ENCODE assay signal across 8 cellular contexts in the genomic region with DNA sequence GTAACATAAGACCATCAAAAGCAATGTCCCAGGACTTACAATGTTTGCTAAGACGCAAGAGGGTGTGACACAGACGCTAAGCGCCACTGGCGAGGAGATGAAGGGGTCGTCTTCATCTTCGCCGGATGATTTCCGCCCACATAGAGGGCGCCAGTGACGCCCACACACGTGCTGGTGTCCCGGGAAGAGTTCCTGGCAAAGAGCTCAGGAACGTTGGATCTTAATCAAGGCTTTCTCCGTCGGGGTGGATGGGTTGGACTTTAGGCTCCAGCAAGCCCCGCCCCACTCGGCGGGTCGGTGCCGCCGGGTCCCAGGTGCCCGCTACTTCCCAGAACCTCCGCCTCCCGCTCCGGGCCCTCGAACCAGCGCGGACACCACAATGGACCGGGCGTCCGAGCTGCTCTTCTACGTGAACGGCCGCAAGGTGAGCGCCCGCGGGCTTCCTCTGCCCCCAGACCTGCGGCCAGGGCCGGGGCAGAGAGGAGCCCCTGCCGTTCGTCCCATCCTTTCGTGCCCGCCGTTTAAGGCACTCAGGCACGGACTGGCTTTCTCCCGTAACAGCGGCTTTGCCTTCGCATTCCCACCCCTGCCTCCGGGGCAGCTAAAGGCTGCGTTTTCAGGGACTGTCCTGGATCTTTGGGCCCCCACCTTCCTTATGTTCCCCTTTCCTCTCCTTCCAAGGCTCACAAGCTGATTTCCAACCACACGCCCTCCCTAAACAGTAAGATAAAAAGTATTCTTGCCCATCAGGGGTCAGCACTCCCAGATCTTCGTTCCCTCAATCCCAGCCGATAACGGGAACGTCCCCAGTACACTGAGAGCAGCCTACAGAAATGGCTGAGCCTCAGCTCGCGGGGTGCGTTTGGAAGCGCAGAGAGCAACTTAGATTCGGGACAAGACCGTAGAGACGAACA. TPM values are rescaled to one million over a fixed set of nuclear protein-coding genes. Genes with fewer than 3 reads are reported as not detected.
DNase-seq lines count a peak whose midpoint lies in the region; ATAC-seq and TF ChIP-seq lines count a peak whose summit lies in the region.

A gene (plus strand): TSS at position 285 of the 914 bp plus-strand sequence. CDS start 95 bp downstream, at position 380.

- H3K36me3 Mint-ChIP-seq in T-helper 2 cell treated with Interferon-gamma antibody and Interleukin-4, amounts not matched to agents 5 μg/mL and 100 μg/mL, for 36 hours (ENCODE audit: low read depth): peaks cover 24% of the 10 kb centered on the region
- no peaks in the 10 kb centered on the region for H3K36me3 Mint-ChIP-seq in stimulated activated effector memory CD8-positive, alpha-beta T cell treated with anti-CD3 and anti-CD28 coated beads, Interleukin-12 subunit alpha, Interleukin-12 subunit beta, amount 100 ng/mL, for 72 hours

- peak within 1 kb of the TSS; percentile 68 to 73 for H3K4me3 ChIP-seq in duodenal mucosa (ENCODE audit: low read depth in 1 of 2, low read length in 2 of 2)
- H3K4me3 ChIP-seq in liver (ENCODE audit: low read depth in 1 of 3, low read length in 3 of 3): peak within 1 kb of the TSS; percentile 67 to 94 (median 89)

- WGBS in liver: 6% methylated on average over 62 of the region's 62 CpGs

- peak; percentile 56 for ATAC-seq in stimulated activated effector memory CD8-positive, alpha-beta T cell treated with anti-CD3 and anti-CD28 coated beads, Interleukin-12 subunit alpha, Interleukin-12 subunit beta, amount 100 ng/mL, for 72 hours

- H3K36me3 ChIP-seq in duodenal mucosa (ENCODE audit: control insufficient read depth in 1 of 2, insufficient read depth in 2 of 2, low read length in 2 of 2) (no peaks in the 10 kb centered on the region), liver (ENCODE audit: control insufficient read depth in 4 of 4, insufficient read depth in 3 of 4, low read depth in 1 of 4, low read length in 3 of 4) (peaks cover 0 to 5% (median under 1%) of the 10 kb centered on the region in 4 donors)

- no peak within 1 kb of the TSS for H3K27ac ChIP-seq in duodenal mucosa (ENCODE audit: low read depth, low read length)
- peak within 1 kb of the TSS; percentile 81 to 93 for H3K27ac ChIP-seq in liver (ENCODE audit: low read depth in 1 of 2, low read length in 2 of 2)

- in situ Hi-C loops in KBM-7 (cut with MboI; ENCODE audit: low pct_unique_long_range_greater_than_20kb, low sequenced_read_pairs): no loop called here

- peak; percentile 26 to 42 for TF ChIP-seq RAD21 in liver (IDR thresholded peaks at IDR 0.05)

- H3K27me3 Mint-ChIP-seq in T-helper 2 cell treated with Interferon-gamma antibody and Interleukin-4, amounts not matched to agents 5 μg/mL and 100 μg/mL, for 36 hours (ENCODE audit: low read depth): peaks cover 5% of the 10 kb centered on the region

- H3K4me1 ChIP-seq in duodenal mucosa (ENCODE audit: control insufficient read depth in 1 of 2, insufficient read depth in 2 of 2, low read length in 2 of 2): peaks cover 5 to 7% of the 10 kb centered on the region in 2 donors
- H3K4me1 ChIP-seq in liver (ENCODE audit: control insufficient read depth in 4 of 4, insufficient read depth in 4 of 4, low read length in 3 of 4): peaks cover 2 to 39% (median 30%) of the 10 kb centered on the region in 4 donors

- H3K27me3 ChIP-seq in duodenal mucosa (ENCODE audit: control insufficient read depth in 1 of 2, insufficient read depth in 2 of 2, low read length in 2 of 2): no peaks in the 10 kb centered on the region
- no peaks in the 10 kb centered on the region for H3K27me3 ChIP-seq in liver (ENCODE audit: control insufficient read depth in 4 of 4, insufficient read depth in 4 of 4, low read length in 3 of 4)

- H3K27ac Mint-ChIP-seq in T-helper 2 cell treated with Interferon-gamma antibody and Interleukin-4, amounts not matched to agents 5 μg/mL and 100 μg/mL, for 36 hours: no peak within 1 kb of the TSS
- H3K27ac Mint-ChIP-seq in stimulated activated effector memory CD8-positive, alpha-beta T cell treated with anti-CD3 and anti-CD28 coated beads, Interleukin-12 subunit alpha, Interleukin-12 subunit beta, amount 100 ng/mL, for 72 hours: peak within 1 kb of the TSS; percentile 65

- H3K9me3 Mint-ChIP-seq in T-helper 2 cell treated with Interferon-gamma antibody and Interleukin-4, amounts not matched to agents 5 μg/mL and 100 μg/mL, for 36 hours: no peaks in the 10 kb centered on the region
- H3K9me3 Mint-ChIP-seq in stimulated activated effector memory CD8-positive, alpha-beta T cell treated with anti-CD3 and anti-CD28 coated beads, Interleukin-12 subunit alpha, Interleukin-12 subunit beta, amount 100 ng/mL, for 72 hours: no peaks in the 10 kb centered on the region

- peak within 1 kb of the TSS; percentile 73 for H3K4me3 Mint-ChIP-seq in T-helper 2 cell treated with Interferon-gamma antibody and Interleukin-4, amounts not matched to agents 5 μg/mL and 100 μg/mL, for 36 hours
- peak within 1 kb of the TSS; percentile 67 for H3K4me3 Mint-ChIP-seq in stimulated activated effector memory CD8-positive, alpha-beta T cell treated with anti-CD3 and anti-CD28 coated beads, Interleukin-12 subunit alpha, Interleukin-12 subunit beta, amount 100 ng/mL, for 72 hours

- H3K9ac ChIP-seq in duodenal mucosa (ENCODE audit: low read depth in 1 of 2, low read length in 2 of 2) (peak within 1 kb of the TSS in 1 of 2 donors; percentile 27), liver (ENCODE audit: low read depth in 1 of 2, low read length in 2 of 2) (peak within 1 kb of the TSS; percentile 87 to 97)

- peak in 5 of 6 experiments; percentile 7 to 23 (median 10) for DNase-seq in stimulated activated naive CD4-positive, alpha-beta T cell (lab: John Stamatoyannopoulos, UW)
- DNase-seq in stimulated activated naive CD4-positive, alpha-beta T cell treated with Interleukin-2 at 50 U/mL for 16 hours (lab: John Stamatoyannopoulos, UW): no peak
- DNase-seq in T-helper 2 cell treated with Interferon-gamma antibody and Interleukin-4, amounts not matched to agents 5 μg/mL and 100 μg/mL, for 36 hours (ENCODE audit: low spot score): no peak
- DNase-seq in stimulated activated effector memory CD8-positive, alpha-beta T cell treated with anti-CD3 and anti-CD28 coated beads, Interleukin-12 subunit alpha, Interleukin-12 subunit beta, amount 100 ng/mL, for 72 hours (ENCODE audit: low spot score in 2 of 2): no peak
- no peak for DNase-seq in NCI-H1417 treated with DMSO at 0.1 percent for 48 hours (lab: John Stamatoyannopoulos, UW)
- no peak for DNase-seq in KBM-7

- H3K4me1 Mint-ChIP-seq in T-helper 2 cell treated with Interferon-gamma antibody and Interleukin-4, amounts not matched to agents 5 μg/mL and 100 μg/mL, for 36 hours (ENCODE audit: low read depth): peaks cover 7% of the 10 kb centered on the region
- H3K4me1 Mint-ChIP-seq in stimulated activated effector memory CD8-positive, alpha-beta T cell treated with anti-CD3 and anti-CD28 coated beads, Interleukin-12 subunit alpha, Interleukin-12 subunit beta, amount 100 ng/mL, for 72 hours: no peaks in the 10 kb centered on the region

- no peak for TF ChIP-seq CTCF in liver (IDR thresholded peaks at IDR 0.05; ENCODE audit: low read depth, low read length, missing input control)

- H3K9me3 ChIP-seq in duodenal mucosa (ENCODE audit: control insufficient read depth in 1 of 2, low read length in 2 of 2) (no peaks in the 10 kb centered on the region), liver (ENCODE audit: control insufficient read depth in 4 of 4, low read length in 3 of 4) (no peaks in the 10 kb centered on the region)

TF ChIP-seq in liver, 16 proteins besides CTCF, POLR2A, EP300 and RAD21 (continues in another document):
- TF ChIP-seq GABPA (IDR thresholded peaks at IDR 0.05 in 1 of 2, conservative IDR thresholded peaks at IDR 0.05 in 1 of 2): no peak
- TF ChIP-seq, protein P1, sequence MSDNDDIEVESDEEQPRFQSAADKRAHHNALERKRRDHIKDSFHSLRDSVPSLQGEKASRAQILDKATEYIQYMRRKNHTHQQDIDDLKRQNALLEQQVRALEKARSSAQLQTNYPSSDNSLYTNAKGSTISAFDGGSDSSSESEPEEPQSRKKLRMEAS (IDR thresholded peaks at IDR 0.05): peak; percentile 85
- TF ChIP-seq FOXA1 (IDR thresholded peaks at IDR 0.05): no peak
- peak; percentile 51 for TF ChIP-seq HNF4G (IDR thresholded peaks at IDR 0.05)
- peak in 1 of 2 donors; percentile 69 for TF ChIP-seq JUND (IDR thresholded peaks at IDR 0.05)
- TF ChIP-seq, protein P2, sequence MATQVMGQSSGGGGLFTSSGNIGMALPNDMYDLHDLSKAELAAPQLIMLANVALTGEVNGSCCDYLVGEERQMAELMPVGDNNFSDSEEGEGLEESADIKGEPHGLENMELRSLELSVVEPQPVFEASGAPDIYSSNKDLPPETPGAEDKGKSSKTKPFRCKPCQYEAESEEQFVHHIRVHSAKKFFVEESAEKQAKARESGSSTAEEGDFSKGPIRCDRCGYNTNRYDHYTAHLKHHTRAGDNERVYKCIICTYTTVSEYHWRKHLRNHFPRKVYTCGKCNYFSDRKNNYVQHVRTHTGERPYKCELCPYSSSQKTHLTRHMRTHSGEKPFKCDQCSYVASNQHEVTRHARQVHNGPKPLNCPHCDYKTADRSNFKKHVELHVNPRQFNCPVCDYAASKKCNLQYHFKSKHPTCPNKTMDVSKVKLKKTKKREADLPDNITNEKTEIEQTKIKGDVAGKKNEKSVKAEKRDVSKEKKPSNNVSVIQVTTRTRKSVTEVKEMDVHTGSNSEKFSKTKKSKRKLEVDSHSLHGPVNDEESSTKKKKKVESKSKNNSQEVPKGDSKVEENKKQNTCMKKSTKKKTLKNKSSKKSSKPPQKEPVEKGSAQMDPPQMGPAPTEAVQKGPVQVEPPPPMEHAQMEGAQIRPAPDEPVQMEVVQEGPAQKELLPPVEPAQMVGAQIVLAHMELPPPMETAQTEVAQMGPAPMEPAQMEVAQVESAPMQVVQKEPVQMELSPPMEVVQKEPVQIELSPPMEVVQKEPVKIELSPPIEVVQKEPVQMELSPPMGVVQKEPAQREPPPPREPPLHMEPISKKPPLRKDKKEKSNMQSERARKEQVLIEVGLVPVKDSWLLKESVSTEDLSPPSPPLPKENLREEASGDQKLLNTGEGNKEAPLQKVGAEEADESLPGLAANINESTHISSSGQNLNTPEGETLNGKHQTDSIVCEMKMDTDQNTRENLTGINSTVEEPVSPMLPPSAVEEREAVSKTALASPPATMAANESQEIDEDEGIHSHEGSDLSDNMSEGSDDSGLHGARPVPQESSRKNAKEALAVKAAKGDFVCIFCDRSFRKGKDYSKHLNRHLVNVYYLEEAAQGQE (IDR thresholded peaks at IDR 0.05): peak; percentile 81
- no peak for TF ChIP-seq FOXA2 (IDR thresholded peaks at IDR 0.05)
- TF ChIP-seq, protein P3, sequence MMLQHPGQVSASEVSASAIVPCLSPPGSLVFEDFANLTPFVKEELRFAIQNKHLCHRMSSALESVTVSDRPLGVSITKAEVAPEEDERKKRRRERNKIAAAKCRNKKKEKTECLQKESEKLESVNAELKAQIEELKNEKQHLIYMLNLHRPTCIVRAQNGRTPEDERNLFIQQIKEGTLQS (IDR thresholded peaks at IDR 0.05): no peak
- peak; percentile 74 for TF ChIP-seq TAF1 (conservative IDR thresholded peaks at IDR 0.05)
- TF ChIP-seq SP1 (IDR thresholded peaks at IDR 0.05): peak; percentile 73
- peak; percentile 87 for TF ChIP-seq HNF4A (conservative IDR thresholded peaks at IDR 0.05)
- TF ChIP-seq RXRA (IDR thresholded peaks at IDR 0.05): peak; percentile 51 to 79
- no peak for TF ChIP-seq NR2F2 (IDR thresholded peaks at IDR 0.05)

RNA-seq across cellular contexts. Expression of the gene that starts here (rescaled TPM):
- 1,000 to 10,000 TPM in 1 of 2 donors, 1 to 10 TPM in 1; 9.9 to 1,131 TPM for total RNA-seq in liver
- polyA plus RNA-seq in liver: 100 to 1,000 TPM; 245 to 727 TPM

Comparison
In these comparisons a context has a peak if more than half of its experiments do, and no peak if none do; other contexts are left out.
1. DNase-seq: peak in stimulated activated naive CD4-positive, alpha-beta T cell (5 of 6); none in stimulated activated naive CD4-positive, alpha-beta T cell treated with Interleukin-2 at 50 U/mL for 16 hours (single experiment), T-helper 2 cell treated with Interferon-gamma antibody and Interleukin-4, amounts not matched to agents 5 μg/mL and 100 μg/mL, for 36 hours (single experiment), stimulated activated effector memory CD8-positive, alpha-beta T cell treated with anti-CD3 and anti-CD28 coated beads, Interleukin-12 subunit alpha, Interleukin-12 subunit beta, amount 100 ng/mL, for 72 hours (0 of 2), NCI-H1417 treated with DMSO at 0.1 percent for 48 hours (single experiment) and KBM-7 (single experiment).